ENCODE assay signal across 16 cellular contexts in the genomic region with DNA sequence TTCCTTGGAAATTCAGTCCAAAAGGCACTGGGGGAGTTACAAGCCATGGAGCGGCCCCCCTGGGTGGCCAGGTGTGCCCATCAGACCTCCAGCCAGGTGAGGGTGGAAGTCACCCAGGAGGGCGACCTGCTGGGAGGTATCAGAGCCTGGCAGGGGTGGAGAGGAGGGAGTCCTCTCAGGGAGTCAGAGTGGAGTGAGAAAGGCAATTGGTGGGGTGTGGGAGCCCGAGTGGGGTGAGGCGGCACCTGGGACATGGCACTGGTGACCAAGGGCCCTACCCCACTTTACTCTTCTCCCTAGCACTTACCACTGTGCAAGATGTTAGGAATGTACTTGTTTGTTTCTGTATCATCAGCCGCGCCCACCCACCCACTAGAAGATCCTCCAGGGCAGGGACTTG. TPM values are rescaled to one million over a fixed set of nuclear protein-coding genes. Genes with fewer than 3 reads are reported as not detected.
DNase-seq lines count a peak whose midpoint lies in the region; ATAC-seq, FAIRE-seq and TF ChIP-seq lines count a peak whose summit lies in the region.
"Had no signal": no experiment of that assay in that cellular context is flagged by ENCODE, and none has a peak within 500 bp of the region (broad histone marks: within the 10 kb centered on the region; RNA-seq: fewer than 3 reads in every experiment).

No MANE protein-coding gene starts in this region.

- H3K4me2 ChIP-seq in HepG2 (ENCODE audit: low read depth, low read length) = no peak overlapping the region; the same call in 1 of the 2 replicates
- H3K4me2 ChIP-seq in IMR-90 (ENCODE audit: low read depth, low read length) = no peak overlapping the region

- no peaks in the 10 kb centered on the region for H3K36me3 ChIP-seq in HepG2 (replicated peaks in 1 of 2; ENCODE audit: control insufficient read depth in 1 of 2, insufficient read depth in 2 of 2, low read length in 2 of 2)
- H3K36me3 ChIP-seq in right lobe of liver = no peaks in the 10 kb centered on the region
- no peaks in the 10 kb centered on the region for H3K36me3 ChIP-seq in IMR-90 (ENCODE audit: control insufficient read depth, insufficient read depth, low read length)
- H3K36me3 ChIP-seq in gastrocnemius medialis = no peaks in the 10 kb centered on the region
- H3K36me3 ChIP-seq: lower lobe of right lung had no signal

- no peak for TF ChIP-seq POLR2A in HepG2 (IDR thresholded peaks at IDR 0.05; ENCODE audit: insufficient read depth in 1 of 2, low read depth in 2 of 2, low read length in 2 of 2)
- TF ChIP-seq POLR2A in right lobe of liver (IDR thresholded peaks at IDR 0.05) = no peak
- no peak for TF ChIP-seq POLR2A in IMR-90 (IDR thresholded peaks at IDR 0.05; ENCODE audit: low read depth, low read length)
- no peak for TF ChIP-seq POLR2A in gastrocnemius medialis (IDR thresholded peaks at IDR 0.05)

- H3K4me3 ChIP-seq in HepG2 (replicated peaks in 1 of 3; ENCODE audit: insufficient read depth in 1 of 3, low read depth in 2 of 3, low read length in 3 of 3) = no peak overlapping the region
- no peak overlapping the region for H3K4me3 ChIP-seq in right lobe of liver
- H3K4me3 ChIP-seq in IMR-90 (ENCODE audit: insufficient read depth, low read depth, low read length) = no peak overlapping the region
- H3K4me3 ChIP-seq in gastrocnemius medialis = no peak overlapping the region
- H3K4me3 ChIP-seq: testis had no signal

- no peak for FAIRE-seq in HepG2 (lab: Jason Lieb, UNC)
- FAIRE-seq: H54 had no signal

- no peak overlapping the region for H2BK5ac ChIP-seq in IMR-90 (ENCODE audit: low read depth, low read length, poor library complexity, severe bottlenecking)

- in situ Hi-C loops in HepG2 (cut with HindIII; ENCODE audit: extremely low pct_ligation_motif_present, low pct_unique_long_range_greater_than_20kb) (no loop called here), IMR-90 (cut with MboI; ENCODE audit: low sequenced_read_pairs) (no loop called here), gastrocnemius medialis (cut with MboI; ENCODE audit: low sequenced_read_pairs in 4 of 4) (loop anchor here in 1 of 4 donors (5.0 to 25.0 kb wide), 2 partner anchors 242 to 812 kb away; a partner anchor contains a TSS)

- H4K91ac ChIP-seq in IMR-90 (ENCODE audit: insufficient read depth, low read depth, low read length) = no peak overlapping the region

- H3K27me3 ChIP-seq in HepG2 (ENCODE audit: control insufficient read depth in 1 of 2, insufficient read depth in 2 of 2, low read length in 2 of 2) (peaks cover 0 to 19% of the 10 kb centered on the region in 2 experiments; a peak in 3 of 5 replicates), right lobe of liver (no peaks in the 10 kb centered on the region), IMR-90 (ENCODE audit: control insufficient read depth, insufficient read depth, low read length) (peaks cover 3% of the 10 kb centered on the region; the same call in 1 of the 2 replicates), gastrocnemius medialis (peaks cover 0 to 10% (median 3%) of the 10 kb centered on the region in 3 donors)
- H3K27me3 ChIP-seq: testis had no signal

- DNase-seq in HepG2 (ENCODE audit: low spot score) (no peak), right lobe of liver (no peak), IMR-90 (no peak), ecto neural progenitor cell (ENCODE audit: low spot score) (no peak), gastrocnemius medialis (no peak), HUDEP-2 (lab: John Stamatoyannopoulos, UW; ENCODE audit: unreplicated experiment in 76 of 76) (no peak)
- no peak for DNase-seq in activated naive CD8-positive, alpha-beta T cell treated with anti-CD3 and anti-CD28 coated beads, Interleukin-2, amount 10 ng/mL, durations not matched to agents 7 days and 5 days
- DNase-seq in stimulated activated naive B cell treated with anti-CD40 and anti-IgM and Interleukin-4, amounts not matched to agents 10 μg/mL and 1 μg/mL and 100 μg/mL, for 72 hours = no peak
- DNase-seq: cortex of kidney, DMS53, erythroblast, lower lobe of right lung, NCI-H774, testis had no signal

- no TSS peak for BruUV-seq in HepG2 (replicated peaks; lab: Mats Ljungman, UMichigan)
- BruUV-seq in IMR-90 (replicated peaks; lab: Mats Ljungman, UMichigan) = no TSS peak

- H3K79me2 ChIP-seq in HepG2 (ENCODE audit: insufficient read depth, low read length) = no peaks in the 10 kb centered on the region

- H3K4me1 ChIP-seq in HepG2 (ENCODE audit: insufficient read depth, low read length) = peaks cover 29% of the 10 kb centered on the region
- H3K4me1 ChIP-seq in right lobe of liver = peaks cover 0 to 3% (median 0%) of the 10 kb centered on the region in 4 donors
- H3K4me1 ChIP-seq in IMR-90 (ENCODE audit: control insufficient read depth, insufficient read depth, low read length) = no peaks in the 10 kb centered on the region
- H3K4me1 ChIP-seq in gastrocnemius medialis = peaks cover 0 to 5% of the 10 kb centered on the region in 2 donors

- peaks cover 8% of the 10 kb centered on the region for H3K36me3 Mint-ChIP-seq in activated naive CD8-positive, alpha-beta T cell treated with anti-CD3 and anti-CD28 coated beads, Interleukin-2, amount 10 ng/mL, durations not matched to agents 7 days and 5 days
- peaks cover 9 to 15% of the 10 kb centered on the region in 2 donors for H3K36me3 Mint-ChIP-seq in stimulated activated naive B cell treated with anti-CD40 and anti-IgM and Interleukin-4, amounts not matched to agents 10 μg/mL and 1 μg/mL and 100 μg/mL, for 72 hours

- no peak overlapping the region for H3K56ac ChIP-seq in IMR-90 (ENCODE audit: extremely low read depth, insufficient read depth, low read length)

- CTCF ChIA-PET in HepG2 (lab: Yijun Ruan, JAX; ENCODE audit: low intra/inter-chr PET ratio, low total read pairs) (interaction anchor here (2.4 kb wide), 1 partner anchor 91 kb away, joined by 12 read pairs; no protein-coding TSS in a partner anchor), IMR-90 (lab: Yijun Ruan, JAX) (interaction anchor here (0.6 to 1.0 kb wide), 5 partner anchors 65 to 242 kb away, joined by 3 read pairs; no protein-coding TSS in a partner anchor)

- no peak overlapping the region for H2AK5ac ChIP-seq in IMR-90 (ENCODE audit: low read depth, low read length)

- no peaks in the 10 kb centered on the region for H4K20me1 ChIP-seq in HepG2 (ENCODE audit: insufficient read depth, low read length)
- no peaks in the 10 kb centered on the region for H4K20me1 ChIP-seq in IMR-90 (ENCODE audit: insufficient read depth, low read length)

- TF ChIP-seq EP300 in HepG2 (IDR thresholded peaks at IDR 0.05; ENCODE audit: low read depth in 2 of 2, low read length in 2 of 2) (no peak), HepG2 (CRISPR knock-in tag; IDR thresholded peaks at IDR 0.05; ENCODE audit: borderline replicate concordance) (no peak)

- no peak overlapping the region for H3K9ac ChIP-seq in HepG2 (ENCODE audit: insufficient read depth, low read depth, low read length)
- no peak overlapping the region for H3K9ac ChIP-seq in IMR-90 (ENCODE audit: low read depth, low read length)

- peak overlapping the region; percentile 92 for H3K4me3 Mint-ChIP-seq in activated naive CD8-positive, alpha-beta T cell treated with anti-CD3 and anti-CD28 coated beads, Interleukin-2, amount 10 ng/mL, durations not matched to agents 7 days and 5 days
- peak overlapping the region; percentile 94 to 95 for H3K4me3 Mint-ChIP-seq in stimulated activated naive B cell treated with anti-CD40 and anti-IgM and Interleukin-4, amounts not matched to agents 10 μg/mL and 1 μg/mL and 100 μg/mL, for 72 hours
- H3K4me3 Mint-ChIP-seq: nephron had no signal

- H3K27me3 Mint-ChIP-seq in activated naive CD8-positive, alpha-beta T cell treated with anti-CD3 and anti-CD28 coated beads, Interleukin-2, amount 10 ng/mL, durations not matched to agents 7 days and 5 days = peaks cover 11% of the 10 kb centered on the region
- no peaks in the 10 kb centered on the region for H3K27me3 Mint-ChIP-seq in stimulated activated naive B cell treated with anti-CD40 and anti-IgM and Interleukin-4, amounts not matched to agents 10 μg/mL and 1 μg/mL and 100 μg/mL, for 72 hours

- H3K9me1 ChIP-seq in IMR-90 (ENCODE audit: insufficient read depth, low read length) = no peaks in the 10 kb centered on the region

- TF ChIP-seq RAD21 in HepG2 (CRISPR knock-in tag; IDR thresholded peaks at IDR 0.05) = no peak
- no peak for TF ChIP-seq RAD21 in IMR-90 (IDR thresholded peaks at IDR 0.05; ENCODE audit: low read length)

- H3K27ac Mint-ChIP-seq in activated naive CD8-positive, alpha-beta T cell treated with anti-CD3 and anti-CD28 coated beads, Interleukin-2, amount 10 ng/mL, durations not matched to agents 7 days and 5 days = peak overlapping the region; percentile 86
- H3K27ac Mint-ChIP-seq in stimulated activated naive B cell treated with anti-CD40 and anti-IgM and Interleukin-4, amounts not matched to agents 10 μg/mL and 1 μg/mL and 100 μg/mL, for 72 hours = peak overlapping the region; percentile 90
- H3K27ac Mint-ChIP-seq: nephron had no signal

- H3K18ac ChIP-seq in IMR-90 (ENCODE audit: low read depth, low read length) = no peak overlapping the region

- H3K9me3 ChIP-seq in HepG2 (ENCODE audit: low read length) = no peaks in the 10 kb centered on the region
- H3K9me3 ChIP-seq in right lobe of liver = no peaks in the 10 kb centered on the region
- no peaks in the 10 kb centered on the region for H3K9me3 ChIP-seq in IMR-90 (ENCODE audit: control insufficient read depth, insufficient read depth, low read length)
- no peaks in the 10 kb centered on the region for H3K9me3 ChIP-seq in gastrocnemius medialis
- H3K9me3 ChIP-seq: lower lobe of right lung, testis had no signal

- H3K79me1 ChIP-seq in IMR-90 (ENCODE audit: low read depth in 1 of 2, low read length in 2 of 2) = no peaks in the 10 kb centered on the region

- intact Hi-C loops in HepG2 (cut with micrococcal nuclease; ENCODE audit: unreplicated experiment) = loop anchor here (5.0 kb wide), 1 partner anchor 242 kb away; no protein-coding TSS in a partner anchor
- intact Hi-C loops in right lobe of liver (cut with DNase I) = loop anchor here in 1 of 2 donors (5.0 kb wide), 1 partner anchor 247 kb away; no protein-coding TSS in a partner anchor
- intact Hi-C loops in IMR-90 (cut with micrococcal nuclease) = no loop called here
- intact Hi-C loops in gastrocnemius medialis (cut with DNase I; ENCODE audit: low total_unique reads) = no loop called here

- peaks cover 27% of the 10 kb centered on the region for H3K4me1 Mint-ChIP-seq in activated naive CD8-positive, alpha-beta T cell treated with anti-CD3 and anti-CD28 coated beads, Interleukin-2, amount 10 ng/mL, durations not matched to agents 7 days and 5 days
- peaks cover 35 to 63% of the 10 kb centered on the region in 2 donors for H3K4me1 Mint-ChIP-seq in stimulated activated naive B cell treated with anti-CD40 and anti-IgM and Interleukin-4, amounts not matched to agents 10 μg/mL and 1 μg/mL and 100 μg/mL, for 72 hours

- ATAC-seq in HepG2 (no peak), right lobe of liver (no peak), IMR-90 (ENCODE audit: low read depth) (no peak), gastrocnemius medialis (no peak)
- no peak for ATAC-seq in activated naive CD8-positive, alpha-beta T cell treated with anti-CD3 and anti-CD28 coated beads, Interleukin-2, amount 10 ng/mL, durations not matched to agents 7 days and 5 days (ENCODE audit: low read depth)
- ATAC-seq in stimulated activated naive B cell treated with anti-CD40 and anti-IgM and Interleukin-4, amounts not matched to agents 10 μg/mL and 1 μg/mL and 100 μg/mL, for 72 hours (replicated peaks) = peak in 1 of 2 donors; percentile 0
- ATAC-seq: lower lobe of right lung had no signal

- H3K14ac ChIP-seq in IMR-90 (replicated peaks; ENCODE audit: low read depth, low read length) = no peak overlapping the region

- no peak overlapping the region for H4K5ac ChIP-seq in IMR-90 (ENCODE audit: low read depth, low read length)

- H3K4ac ChIP-seq in IMR-90 (ENCODE audit: low read depth, low read length) = no peak overlapping the region

- POLR2A ChIA-PET in HepG2 (lab: Yijun Ruan, JAX) (no interaction called here), IMR-90 (lab: Charles Lee; ENCODE audit: unreplicated experiment) (no interaction called here)
- POLR2A ChIA-PET in activated naive CD8-positive, alpha-beta T cell treated with anti-CD3 and anti-CD28 coated beads, Interleukin-2, amount 10 ng/mL, durations not matched to agents 7 days and 5 days (lab: Charles Lee) = interaction anchor here (0.5 to 22.8 kb wide), 7 partner anchors 16 to 174 kb away, joined by 3 to 623 read pairs (median 90); a partner anchor contains a TSS

- no peaks in the 10 kb centered on the region for H3K9me3 Mint-ChIP-seq in activated naive CD8-positive, alpha-beta T cell treated with anti-CD3 and anti-CD28 coated beads, Interleukin-2, amount 10 ng/mL, durations not matched to agents 7 days and 5 days
- no peaks in the 10 kb centered on the region for H3K9me3 Mint-ChIP-seq in stimulated activated naive B cell treated with anti-CD40 and anti-IgM and Interleukin-4, amounts not matched to agents 10 μg/mL and 1 μg/mL and 100 μg/mL, for 72 hours
- H3K9me3 Mint-ChIP-seq: nephron had no signal

- H3K27ac ChIP-seq in HepG2 (ENCODE audit: extremely low read length, insufficient read depth, low read length) = no peak overlapping the region
- no peak overlapping the region for H3K27ac ChIP-seq in right lobe of liver
- H3K27ac ChIP-seq in IMR-90 (ENCODE audit: insufficient read depth, low read length) = no peak overlapping the region
- H3K27ac ChIP-seq in gastrocnemius medialis = no peak overlapping the region
- H3K27ac ChIP-seq: lower lobe of right lung, testis had no signal

- H2AFZ ChIP-seq in HepG2 (ENCODE audit: low read length) (no peak overlapping the region), IMR-90 (replicated peaks; ENCODE audit: low read length, poor library complexity) (peak overlapping the region; percentile 36)

- WGBS in HepG2 (ENCODE audit: low lambda C conversion rate) = 59% methylated on average over 3 of the region's 6 CpGs
- WGBS in right lobe of liver (ENCODE audit: insufficient coverage, low coverage, low lambda C conversion rate, missing lambda C conversion rate) = 76% methylated on average over 3 of the region's 6 CpGs
- WGBS in IMR-90 (ENCODE audit: extremely low coverage in 2 of 2, insufficient read length in 1 of 2), 2 experiments = no CpG with 5 or more reads among the region's 6 CpGs

- H3K23ac ChIP-seq in IMR-90 (ENCODE audit: low read depth, low read length) = no peak overlapping the region

- dilution Hi-C loops in IMR-90 (cut with HindIII; ENCODE audit: low sequenced_read_pairs, unreplicated experiment) = no loop called here

- no peak overlapping the region for H2BK20ac ChIP-seq in IMR-90 (ENCODE audit: low read depth, low read length)

- H4K8ac ChIP-seq in IMR-90 (ENCODE audit: low read depth in 2 of 2, low read length in 2 of 2) = no peak overlapping the region

- H2AK9ac ChIP-seq in IMR-90 (replicated peaks; ENCODE audit: low read depth, low read length, poor library complexity) = no peak overlapping the region

- no peak for TF ChIP-seq CTCF in HepG2 (CRISPR knock-in tag; IDR thresholded peaks at IDR 0.05)
- TF ChIP-seq CTCF in right lobe of liver (IDR thresholded peaks at IDR 0.05) = no peak
- no peak for TF ChIP-seq CTCF in IMR-90 (conservative IDR thresholded peaks at IDR 0.05; ENCODE audit: low read depth, low read length)
- no peak for TF ChIP-seq CTCF in gastrocnemius medialis (IDR thresholded peaks at IDR 0.05 in 4 of 5, conservative IDR thresholded peaks at IDR 0.05 in 1 of 5)

- no peak overlapping the region for H2BK120ac ChIP-seq in IMR-90 (ENCODE audit: low read depth, low read length)

- H2BK15ac ChIP-seq in IMR-90 (ENCODE audit: low read depth, low read length) = no peak overlapping the region

RNA-seq across cellular contexts. Expression of a gene that starts 25.8 kb away (rescaled TPM):
- total RNA-seq in HepG2 (2016; rRNA removed; fragmentation: Illumina TruSeq; extraction: Trizol) (6.6 and 7.1 TPM in 2 replicates), right lobe of liver (1 to 10 TPM; 1.4 to 5.8 (median 2.6) TPM), IMR-90 (2012; rRNA removed) (5.0 and 5.6 TPM in 2 replicates), gastrocnemius medialis (1 to 10 TPM in 2 of 4 donors, under 1 TPM in 2; 0.66 to 2.3 (median 1.3) TPM)
- total RNA-seq in HepG2 (2016; cell fraction: cytosol; rRNA removed; fragmentation: Illumina TruSeq; extraction: Trizol; ENCODE audit: low read depth) = 1.2 and 1.5 TPM in 2 replicates
- 5.2 and 7.8 TPM in 2 replicates for total RNA-seq in HepG2 (2016; cell fraction: insoluble cytoplasmic fraction; rRNA removed; fragmentation: Illumina TruSeq; extraction: Trizol)
- total RNA-seq in HepG2 (2016; cell fraction: membrane; rRNA removed; fragmentation: Illumina TruSeq; extraction: Trizol) = 3.5 and 3.7 TPM in 2 replicates
- 6.8 and 7.8 TPM in 2 replicates for total RNA-seq in HepG2 (2016; cell fraction: nucleus; rRNA removed; fragmentation: Illumina TruSeq; extraction: Trizol)
- polyA plus RNA-seq in HepG2 (2011; rRNA removed) (10.0 and 12.5 TPM in 2 replicates), IMR-90 (2012; rRNA removed) (12.1 and 13.6 TPM in 2 replicates)
- polyA plus RNA-seq in HepG2 (2011; cell fraction: cytosol; rRNA removed) = 6.6 and 8.0 TPM in 2 replicates
- polyA plus RNA-seq in HepG2 (2011; cell fraction: nucleus; rRNA removed) = 43.0 and 43.6 TPM in 2 replicates
- 9.7 and 11.2 TPM in 2 replicates for polyA plus RNA-seq in HepG2 (2012)
- 0.95 and 1.2 TPM in 2 replicates for polyA plus RNA-seq in HepG2 (2016; cell fraction: cytosol; fragmentation: Illumina TruSeq; extraction: Trizol; ENCODE audit: low read depth)
- polyA plus RNA-seq in HepG2 (2016; cell fraction: insoluble cytoplasmic fraction; fragmentation: Illumina TruSeq; extraction: Trizol; ENCODE audit: low read depth) = 5.2 and 6.0 TPM in 2 replicates
- 2.1 and 2.5 TPM in 2 replicates for polyA plus RNA-seq in HepG2 (2016; cell fraction: membrane; fragmentation: Illumina TruSeq; extraction: Trizol; ENCODE audit: low read depth)
- 18.6 and 20.4 TPM in 2 replicates for polyA plus RNA-seq in HepG2 (2016; cell fraction: nucleus; fragmentation: Illumina TruSeq; extraction: Trizol; ENCODE audit: insufficient read depth, low read depth)
- polyA minus RNA-seq in HepG2 (2011; rRNA and poly(A)+ RNA removed; ENCODE audit: low replicate concordance) = 1.2 and 22.6 TPM in 2 replicates
- polyA minus RNA-seq in HepG2 (2011; cell fraction: cytosol; rRNA and poly(A)+ RNA removed) = 8.6 and 9.7 TPM in 2 replicates
- polyA minus RNA-seq in HepG2 (2011; cell fraction: nucleus; rRNA and poly(A)+ RNA removed) = 11.7 and 12.7 TPM in 2 replicates
- 9.1 and 12.9 TPM in 2 replicates for polyA plus RNA-seq in IMR-90 (2012; cell fraction: cytosol; rRNA removed)
- polyA plus RNA-seq in IMR-90 (2012; cell fraction: nucleus; rRNA removed; ENCODE audit: low replicate concordance) = 34.1 and 56.0 TPM in 2 replicates
- total RNA-seq in activated naive CD8-positive, alpha-beta T cell treated with anti-CD3 and anti-CD28 coated beads, Interleukin-2, amount 10 ng/mL, durations not matched to agents 7 days and 5 days = 100 to 1,000 TPM; 250 TPM

RNA-seq across cellular contexts. Expression of a gene that starts 37.0 kb away (rescaled TPM):
- total RNA-seq in HepG2 (2016; rRNA removed; fragmentation: Illumina TruSeq; extraction: Trizol) (5.7 and 8.2 TPM in 2 replicates), right lobe of liver (1 to 10 TPM; 1.6 to 5.8 (median 3.0) TPM), IMR-90 (2012; rRNA removed) (1.3 and 1.9 TPM in 2 replicates), gastrocnemius medialis (10 to 100 TPM; 21.5 to 67.6 (median 31.7) TPM)
- 2.8 TPM in 2 replicates for total RNA-seq in HepG2 (2016; cell fraction: cytosol; rRNA removed; fragmentation: Illumina TruSeq; extraction: Trizol; ENCODE audit: low read depth)
- 3.7 and 9.3 TPM in 2 replicates for total RNA-seq in HepG2 (2016; cell fraction: insoluble cytoplasmic fraction; rRNA removed; fragmentation: Illumina TruSeq; extraction: Trizol)
- 8.8 and 9.5 TPM in 2 replicates for total RNA-seq in HepG2 (2016; cell fraction: membrane; rRNA removed; fragmentation: Illumina TruSeq; extraction: Trizol)
- total RNA-seq in HepG2 (2016; cell fraction: nucleus; rRNA removed; fragmentation: Illumina TruSeq; extraction: Trizol) = 13.9 and 14.4 TPM in 2 replicates
- polyA plus RNA-seq in HepG2 (2011; rRNA removed) (1.5 and 2.1 TPM in 2 replicates), IMR-90 (2012; rRNA removed) (8.7 and 9.4 TPM in 2 replicates)
- 1.2 and 1.7 TPM in 2 replicates for polyA plus RNA-seq in HepG2 (2011; cell fraction: cytosol; rRNA removed)
- polyA plus RNA-seq in HepG2 (2011; cell fraction: nucleus; rRNA removed) = 11.5 and 13.6 TPM in 2 replicates
- 4.9 and 7.2 TPM in 2 replicates for polyA plus RNA-seq in HepG2 (2012)
- 2.6 and 2.7 TPM in 2 replicates for polyA plus RNA-seq in HepG2 (2016; cell fraction: cytosol; fragmentation: Illumina TruSeq; extraction: Trizol; ENCODE audit: low read depth)
- polyA plus RNA-seq in HepG2 (2016; cell fraction: insoluble cytoplasmic fraction; fragmentation: Illumina TruSeq; extraction: Trizol; ENCODE audit: low read depth) = 5.4 and 7.8 TPM in 2 replicates
- 6.4 and 6.7 TPM in 2 replicates for polyA plus RNA-seq in HepG2 (2016; cell fraction: membrane; fragmentation: Illumina TruSeq; extraction: Trizol; ENCODE audit: low read depth)
- 24.0 and 25.7 TPM in 2 replicates for polyA plus RNA-seq in HepG2 (2016; cell fraction: nucleus; fragmentation: Illumina TruSeq; extraction: Trizol; ENCODE audit: insufficient read depth, low read depth)
- polyA minus RNA-seq in HepG2 (2011; rRNA and poly(A)+ RNA removed; ENCODE audit: low replicate concordance) = 8.5 and 12.3 TPM in 2 replicates
- polyA minus RNA-seq in HepG2 (2011; cell fraction: cytosol; rRNA and poly(A)+ RNA removed) = 5.4 and 5.5 TPM in 2 replicates
- 9.0 and 9.2 TPM in 2 replicates for polyA minus RNA-seq in HepG2 (2011; cell fraction: nucleus; rRNA and poly(A)+ RNA removed)
- 5.6 and 9.3 TPM in 2 replicates for polyA plus RNA-seq in IMR-90 (2012; cell fraction: cytosol; rRNA removed)
- polyA plus RNA-seq in IMR-90 (2012; cell fraction: nucleus; rRNA removed; ENCODE audit: low replicate concordance) = 11.7 and 31.4 TPM in 2 replicates
- 10 to 100 TPM; 16.1 TPM for total RNA-seq in activated naive CD8-positive, alpha-beta T cell treated with anti-CD3 and anti-CD28 coated beads, Interleukin-2, amount 10 ng/mL, durations not matched to agents 7 days and 5 days

Comparison
In these comparisons a context has a peak if more than half of its experiments do, and no peak if none do; other contexts are left out.
1. RNA of a gene that starts 25.8 kb away (total RNA-seq): 250 TPM in activated naive CD8-positive, alpha-beta T cell treated with anti-CD3 and anti-CD28 coated beads, Interleukin-2, amount 10 ng/mL, durations not matched to agents 7 days and 5 days; 1.2 to 7.8 TPM in HepG2, 5.0 to 5.6 TPM in IMR-90, 1.4 to 5.8 TPM in right lobe of liver and 0.66 to 2.3 TPM in gastrocnemius medialis; every median in the first group is over 10 times any median in the second.